ENCODE assay signal across 1 cellular context in the genomic region with DNA sequence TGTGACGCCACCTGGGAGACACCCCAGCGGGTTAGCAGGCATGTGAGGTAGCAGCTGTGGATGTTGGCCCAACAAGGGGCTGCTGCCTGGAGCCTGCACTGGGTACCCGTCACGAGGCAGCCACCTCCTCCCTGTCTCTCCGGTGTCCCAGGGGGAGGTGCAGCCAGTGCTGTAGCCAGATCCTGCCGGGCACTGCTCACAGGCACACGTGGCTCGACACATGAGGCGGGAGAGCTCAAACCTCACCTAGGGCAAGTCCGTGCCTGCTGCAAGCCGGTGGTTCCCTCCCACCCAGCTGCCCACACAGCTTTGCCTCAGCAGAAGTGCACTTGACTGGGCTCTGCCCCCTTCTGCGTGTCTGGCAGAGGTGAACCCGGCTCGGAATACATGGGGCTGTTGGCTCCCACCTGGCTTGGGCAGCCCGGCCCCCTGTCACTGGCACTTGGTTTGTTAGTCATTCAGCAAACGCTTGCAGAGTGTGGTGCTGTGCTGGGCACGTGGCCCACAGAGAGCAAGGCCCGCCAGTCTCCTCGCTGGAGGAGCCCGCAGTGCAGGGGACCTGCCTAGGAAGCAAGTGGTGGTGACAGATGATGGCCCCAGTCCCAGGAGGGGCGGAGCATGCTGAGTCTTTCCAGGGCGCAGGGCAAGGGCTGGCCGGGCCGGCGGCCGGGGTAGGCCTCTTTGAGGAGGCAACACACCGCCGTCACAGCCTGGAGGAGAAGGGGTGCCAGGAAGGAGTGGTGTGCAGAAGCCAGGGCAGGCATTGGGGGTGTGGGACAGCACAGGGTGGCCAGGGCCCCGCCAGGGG.
TF ChIP-seq lines count a peak whose summit lies in the region.

No MANE protein-coding gene starts in this region.

TF ChIP-seq in HepG2, 621 proteins besides CTCF, POLR2A, EP300 and RAD21:
- TF ChIP-seq NFE2L2 (IDR thresholded peaks at IDR 0.05; ENCODE audit: low read length) (no peak), NBN (conservative IDR thresholded peaks at IDR 0.05) (no peak), ZNF619 (CRISPR knock-in tag; IDR thresholded peaks at IDR 0.05) (no peak), MTF1 (CRISPR knock-in tag; IDR thresholded peaks at IDR 0.05) (no peak), ZNF136 (CRISPR knock-in tag; IDR thresholded peaks at IDR 0.05; ENCODE audit: low read depth) (no peak), ADNP (CRISPR knock-in tag; IDR thresholded peaks at IDR 0.05) (no peak), GABPB1 (CRISPR knock-in tag; IDR thresholded peaks at IDR 0.05) (no peak), ESRRA (CRISPR knock-in tag; IDR thresholded peaks at IDR 0.05; ENCODE audit: low read depth) (no peak), HNRNPH1 (optimal IDR thresholded peaks at IDR 0.05; ENCODE audit: low read depth, low read length) (no peak), RFX5 (IDR thresholded peaks at IDR 0.05; ENCODE audit: low read depth, low read length) (peak; percentile 70), ZNF83 (CRISPR knock-in tag; IDR thresholded peaks at IDR 0.05; ENCODE audit: borderline replicate concordance) (no peak), IRF2 (CRISPR knock-in tag; IDR thresholded peaks at IDR 0.05) (no peak), ZNF768 (CRISPR knock-in tag; IDR thresholded peaks at IDR 0.05) (peak; percentile 79; the same call in 1 of the 2 replicates), ZNF780A (CRISPR knock-in tag; IDR thresholded peaks at IDR 0.05) (0 out of 2 replicates have a peak, but pooled peaks have one; percentile 41), ZNF432 (CRISPR knock-in tag; IDR thresholded peaks at IDR 0.05; ENCODE audit: borderline replicate concordance) (no peak), ZNF441 (CRISPR knock-in tag; IDR thresholded peaks at IDR 0.05; ENCODE audit: borderline replicate concordance) (no peak), HOXA9 (CRISPR knock-in tag; IDR thresholded peaks at IDR 0.05; ENCODE audit: borderline replicate concordance) (no peak), SNAPC2 (CRISPR knock-in tag; IDR thresholded peaks at IDR 0.05) (no peak), KLF11 (CRISPR knock-in tag; IDR thresholded peaks at IDR 0.05) (no peak), GATA4 (IDR thresholded peaks at IDR 0.05; ENCODE audit: borderline replicate concordance, low read depth) (no peak), ZBTB8A (CRISPR knock-in tag; IDR thresholded peaks at IDR 0.05; ENCODE audit: borderline replicate concordance, low read depth) (no peak), PPARG (CRISPR knock-in tag; conservative IDR thresholded peaks at IDR 0.05) (no peak), ZNF3 (CRISPR knock-in tag; IDR thresholded peaks at IDR 0.05) (peak; percentile 96), ATM (IDR thresholded peaks at IDR 0.05; ENCODE audit: borderline replicate concordance) (no peak), KDM3A (CRISPR knock-in tag; IDR thresholded peaks at IDR 0.05; ENCODE audit: low read depth) (no peak), MEF2D (CRISPR knock-in tag; IDR thresholded peaks at IDR 0.05) (no peak), NFKB2 (CRISPR knock-in tag; IDR thresholded peaks at IDR 0.05; ENCODE audit: borderline replicate concordance) (no peak), ZSCAN22 (CRISPR knock-in tag; IDR thresholded peaks at IDR 0.05) (no peak), ZNF460 (CRISPR knock-in tag; IDR thresholded peaks at IDR 0.05; ENCODE audit: borderline replicate concordance) (no peak), ZNF343 (CRISPR knock-in tag; IDR thresholded peaks at IDR 0.05) (no peak), BRCA1 (CRISPR knock-in tag; IDR thresholded peaks at IDR 0.05) (no peak), ZNF33B (CRISPR knock-in tag; IDR thresholded peaks at IDR 0.05) (no peak), ZNF230 (CRISPR knock-in tag; IDR thresholded peaks at IDR 0.05) (no peak), SAP130 (CRISPR knock-in tag; IDR thresholded peaks at IDR 0.05; ENCODE audit: low read depth) (peak; percentile 32; the same call in 1 of the 2 replicates)
- TF ChIP-seq, protein P1, sequence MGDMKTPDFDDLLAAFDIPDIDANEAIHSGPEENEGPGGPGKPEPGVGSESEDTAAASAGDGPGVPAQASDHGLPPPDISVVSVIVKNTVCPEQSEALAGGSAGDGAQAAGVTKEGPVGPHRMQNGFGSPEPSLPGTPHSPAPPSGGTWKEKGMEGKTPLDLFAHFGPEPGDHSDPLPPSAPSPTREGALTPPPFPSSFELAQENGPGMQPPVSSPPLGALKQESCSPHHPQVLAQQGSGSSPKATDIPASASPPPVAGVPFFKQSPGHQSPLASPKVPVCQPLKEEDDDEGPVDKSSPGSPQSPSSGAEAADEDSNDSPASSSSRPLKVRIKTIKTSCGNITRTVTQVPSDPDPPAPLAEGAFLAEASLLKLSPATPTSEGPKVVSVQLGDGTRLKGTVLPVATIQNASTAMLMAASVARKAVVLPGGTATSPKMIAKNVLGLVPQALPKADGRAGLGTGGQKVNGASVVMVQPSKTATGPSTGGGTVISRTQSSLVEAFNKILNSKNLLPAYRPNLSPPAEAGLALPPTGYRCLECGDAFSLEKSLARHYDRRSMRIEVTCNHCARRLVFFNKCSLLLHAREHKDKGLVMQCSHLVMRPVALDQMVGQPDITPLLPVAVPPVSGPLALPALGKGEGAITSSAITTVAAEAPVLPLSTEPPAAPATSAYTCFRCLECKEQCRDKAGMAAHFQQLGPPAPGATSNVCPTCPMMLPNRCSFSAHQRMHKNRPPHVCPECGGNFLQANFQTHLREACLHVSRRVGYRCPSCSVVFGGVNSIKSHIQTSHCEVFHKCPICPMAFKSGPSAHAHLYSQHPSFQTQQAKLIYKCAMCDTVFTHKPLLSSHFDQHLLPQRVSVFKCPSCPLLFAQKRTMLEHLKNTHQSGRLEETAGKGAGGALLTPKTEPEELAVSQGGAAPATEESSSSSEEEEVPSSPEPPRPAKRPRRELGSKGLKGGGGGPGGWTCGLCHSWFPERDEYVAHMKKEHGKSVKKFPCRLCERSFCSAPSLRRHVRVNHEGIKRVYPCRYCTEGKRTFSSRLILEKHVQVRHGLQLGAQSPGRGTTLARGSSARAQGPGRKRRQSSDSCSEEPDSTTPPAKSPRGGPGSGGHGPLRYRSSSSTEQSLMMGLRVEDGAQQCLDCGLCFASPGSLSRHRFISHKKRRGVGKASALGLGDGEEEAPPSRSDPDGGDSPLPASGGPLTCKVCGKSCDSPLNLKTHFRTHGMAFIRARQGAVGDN (CRISPR knock-in tag; IDR thresholded peaks at IDR 0.05), result peak; percentile 32
- TF ChIP-seq, protein P2, sequence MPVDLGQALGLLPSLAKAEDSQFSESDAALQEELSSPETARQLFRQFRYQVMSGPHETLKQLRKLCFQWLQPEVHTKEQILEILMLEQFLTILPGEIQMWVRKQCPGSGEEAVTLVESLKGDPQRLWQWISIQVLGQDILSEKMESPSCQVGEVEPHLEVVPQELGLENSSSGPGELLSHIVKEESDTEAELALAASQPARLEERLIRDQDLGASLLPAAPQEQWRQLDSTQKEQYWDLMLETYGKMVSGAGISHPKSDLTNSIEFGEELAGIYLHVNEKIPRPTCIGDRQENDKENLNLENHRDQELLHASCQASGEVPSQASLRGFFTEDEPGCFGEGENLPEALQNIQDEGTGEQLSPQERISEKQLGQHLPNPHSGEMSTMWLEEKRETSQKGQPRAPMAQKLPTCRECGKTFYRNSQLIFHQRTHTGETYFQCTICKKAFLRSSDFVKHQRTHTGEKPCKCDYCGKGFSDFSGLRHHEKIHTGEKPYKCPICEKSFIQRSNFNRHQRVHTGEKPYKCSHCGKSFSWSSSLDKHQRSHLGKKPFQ (CRISPR knock-in tag; IDR thresholded peaks at IDR 0.05; ENCODE audit: insufficient replicate concordance), result no peak
- TF ChIP-seq, protein P3, sequence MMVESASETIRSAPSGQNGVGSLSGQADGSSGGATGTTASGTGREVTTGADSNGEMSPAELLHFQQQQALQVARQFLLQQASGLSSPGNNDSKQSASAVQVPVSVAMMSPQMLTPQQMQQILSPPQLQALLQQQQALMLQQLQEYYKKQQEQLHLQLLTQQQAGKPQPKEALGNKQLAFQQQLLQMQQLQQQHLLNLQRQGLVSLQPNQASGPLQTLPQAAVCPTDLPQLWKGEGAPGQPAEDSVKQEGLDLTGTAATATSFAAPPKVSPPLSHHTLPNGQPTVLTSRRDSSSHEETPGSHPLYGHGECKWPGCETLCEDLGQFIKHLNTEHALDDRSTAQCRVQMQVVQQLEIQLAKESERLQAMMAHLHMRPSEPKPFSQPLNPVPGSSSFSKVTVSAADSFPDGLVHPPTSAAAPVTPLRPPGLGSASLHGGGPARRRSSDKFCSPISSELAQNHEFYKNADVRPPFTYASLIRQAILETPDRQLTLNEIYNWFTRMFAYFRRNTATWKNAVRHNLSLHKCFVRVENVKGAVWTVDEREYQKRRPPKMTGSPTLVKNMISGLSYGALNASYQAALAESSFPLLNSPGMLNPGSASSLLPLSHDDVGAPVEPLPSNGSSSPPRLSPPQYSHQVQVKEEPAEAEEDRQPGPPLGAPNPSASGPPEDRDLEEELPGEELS (CRISPR knock-in tag; IDR thresholded peaks at IDR 0.05), result no peak
- TF ChIP-seq, protein P4, sequence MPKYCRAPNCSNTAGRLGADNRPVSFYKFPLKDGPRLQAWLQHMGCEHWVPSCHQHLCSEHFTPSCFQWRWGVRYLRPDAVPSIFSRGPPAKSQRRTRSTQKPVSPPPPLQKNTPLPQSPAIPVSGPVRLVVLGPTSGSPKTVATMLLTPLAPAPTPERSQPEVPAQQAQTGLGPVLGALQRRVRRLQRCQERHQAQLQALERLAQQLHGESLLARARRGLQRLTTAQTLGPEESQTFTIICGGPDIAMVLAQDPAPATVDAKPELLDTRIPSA (CRISPR knock-in tag; IDR thresholded peaks at IDR 0.05; ENCODE audit: borderline replicate concordance), result no peak
- TF ChIP-seq, protein P5, sequence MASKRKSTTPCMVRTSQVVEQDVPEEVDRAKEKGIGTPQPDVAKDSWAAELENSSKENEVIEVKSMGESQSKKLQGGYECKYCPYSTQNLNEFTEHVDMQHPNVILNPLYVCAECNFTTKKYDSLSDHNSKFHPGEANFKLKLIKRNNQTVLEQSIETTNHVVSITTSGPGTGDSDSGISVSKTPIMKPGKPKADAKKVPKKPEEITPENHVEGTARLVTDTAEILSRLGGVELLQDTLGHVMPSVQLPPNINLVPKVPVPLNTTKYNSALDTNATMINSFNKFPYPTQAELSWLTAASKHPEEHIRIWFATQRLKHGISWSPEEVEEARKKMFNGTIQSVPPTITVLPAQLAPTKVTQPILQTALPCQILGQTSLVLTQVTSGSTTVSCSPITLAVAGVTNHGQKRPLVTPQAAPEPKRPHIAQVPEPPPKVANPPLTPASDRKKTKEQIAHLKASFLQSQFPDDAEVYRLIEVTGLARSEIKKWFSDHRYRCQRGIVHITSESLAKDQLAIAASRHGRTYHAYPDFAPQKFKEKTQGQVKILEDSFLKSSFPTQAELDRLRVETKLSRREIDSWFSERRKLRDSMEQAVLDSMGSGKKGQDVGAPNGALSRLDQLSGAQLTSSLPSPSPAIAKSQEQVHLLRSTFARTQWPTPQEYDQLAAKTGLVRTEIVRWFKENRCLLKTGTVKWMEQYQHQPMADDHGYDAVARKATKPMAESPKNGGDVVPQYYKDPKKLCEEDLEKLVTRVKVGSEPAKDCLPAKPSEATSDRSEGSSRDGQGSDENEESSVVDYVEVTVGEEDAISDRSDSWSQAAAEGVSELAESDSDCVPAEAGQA (IDR thresholded peaks at IDR 0.05; ENCODE audit: low read depth), result no peak
- TF ChIP-seq, protein P5 (CRISPR knock-in tag; IDR thresholded peaks at IDR 0.05; ENCODE audit: borderline replicate concordance), result no peak
- TF ChIP-seq, protein P6, sequence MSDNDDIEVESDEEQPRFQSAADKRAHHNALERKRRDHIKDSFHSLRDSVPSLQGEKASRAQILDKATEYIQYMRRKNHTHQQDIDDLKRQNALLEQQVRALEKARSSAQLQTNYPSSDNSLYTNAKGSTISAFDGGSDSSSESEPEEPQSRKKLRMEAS (IDR thresholded peaks at IDR 0.05), result 0 out of 2 replicates have a peak, but pooled peaks have one; percentile 10
- TF ChIP-seq, protein P7, sequence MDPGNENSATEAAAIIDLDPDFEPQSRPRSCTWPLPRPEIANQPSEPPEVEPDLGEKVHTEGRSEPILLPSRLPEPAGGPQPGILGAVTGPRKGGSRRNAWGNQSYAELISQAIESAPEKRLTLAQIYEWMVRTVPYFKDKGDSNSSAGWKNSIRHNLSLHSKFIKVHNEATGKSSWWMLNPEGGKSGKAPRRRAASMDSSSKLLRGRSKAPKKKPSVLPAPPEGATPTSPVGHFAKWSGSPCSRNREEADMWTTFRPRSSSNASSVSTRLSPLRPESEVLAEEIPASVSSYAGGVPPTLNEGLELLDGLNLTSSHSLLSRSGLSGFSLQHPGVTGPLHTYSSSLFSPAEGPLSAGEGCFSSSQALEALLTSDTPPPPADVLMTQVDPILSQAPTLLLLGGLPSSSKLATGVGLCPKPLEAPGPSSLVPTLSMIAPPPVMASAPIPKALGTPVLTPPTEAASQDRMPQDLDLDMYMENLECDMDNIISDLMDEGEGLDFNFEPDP (CRISPR knock-in tag; conservative IDR thresholded peaks at IDR 0.05), result no peak
